28 cellular contexts compared by ENCODE assay signal in the genomic region with DNA sequence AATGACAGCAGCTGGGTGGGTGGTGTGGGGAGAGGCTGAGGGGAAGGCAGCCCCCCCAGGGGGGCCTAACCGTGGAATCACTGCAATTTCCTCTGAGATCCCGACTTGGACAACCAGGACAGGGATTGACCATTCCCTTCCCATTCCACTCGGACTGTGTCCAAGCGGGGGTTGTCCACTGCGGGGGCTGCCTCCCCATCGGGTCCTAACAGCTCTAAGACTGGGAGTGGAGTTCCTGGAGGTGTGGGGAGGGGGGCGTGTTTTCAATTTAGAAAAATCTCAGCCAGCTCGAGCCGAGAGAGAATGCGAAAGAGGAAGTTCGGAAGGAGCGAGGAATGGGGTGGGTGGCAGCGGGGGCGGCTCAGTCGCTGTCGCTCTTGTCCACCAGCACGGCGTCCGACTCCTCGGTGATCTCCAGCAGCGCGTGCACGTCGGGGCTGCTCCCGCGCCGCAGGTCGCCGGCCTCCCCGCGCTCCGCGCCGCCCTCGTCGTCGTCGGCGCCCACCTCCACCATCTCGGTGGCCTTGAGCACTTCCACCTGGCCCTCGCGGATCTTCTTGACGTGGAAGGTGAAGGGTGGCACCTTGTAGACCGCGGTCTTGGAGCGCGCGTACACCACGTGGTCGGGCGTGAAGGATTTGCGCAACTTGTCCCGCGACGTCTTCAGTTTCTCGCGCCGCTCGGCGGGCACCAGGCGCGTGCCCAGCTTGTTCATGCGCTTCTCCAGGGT. TPM values are rescaled to one million over a fixed set of nuclear protein-coding genes. Genes with fewer than 3 reads are reported as not detected.
DNase-seq lines count a peak whose midpoint lies in the region; ATAC-seq, FAIRE-seq and TF ChIP-seq lines count a peak whose summit lies in the region.
"Had no signal": no experiment of that assay in that cellular context is flagged by ENCODE, and none has a peak within 500 bp of the region (broad histone marks: within the 10 kb centered on the region; RNA-seq: fewer than 3 reads in every experiment).

No MANE protein-coding gene starts in this region.

- peaks cover 46% of the 10 kb centered on the region for H3K36me3 Mint-ChIP-seq in MCF 10A (ENCODE audit: insufficient read depth, unreplicated experiment)
- peaks cover 16% of the 10 kb centered on the region for H3K36me3 Mint-ChIP-seq in astrocyte (ENCODE audit: low read depth, unreplicated experiment)
- H3K36me3 Mint-ChIP-seq in activated CD8-positive, alpha-beta T cell treated with anti-CD3 and anti-CD28 coated beads for 36 hours (ENCODE audit: low read depth) = no peaks in the 10 kb centered on the region

- H3K9me3 ChIP-seq in mammary epithelial cell (replicated peaks; ENCODE audit: insufficient read depth, low read length) = no peaks in the 10 kb centered on the region
- H3K9me3 ChIP-seq in astrocyte (ENCODE audit: insufficient read depth, low read depth, low read length) = no peaks in the 10 kb centered on the region
- no peaks in the 10 kb centered on the region for H3K9me3 ChIP-seq in lower lobe of right lung
- no peaks in the 10 kb centered on the region for H3K9me3 ChIP-seq in transverse colon
- H3K9me3 ChIP-seq: BE2C, MG63 had no signal

- BruUV-seq in MCF 10A (replicated peaks; lab: Mats Ljungman, UMichigan) = no TSS peak
- BruUV-seq in mammary epithelial cell (replicated peaks; lab: Mats Ljungman, UMichigan) = no TSS peak

- CTCF ChIA-PET in MCF 10A (lab: Yijun Ruan, JAX) = interaction anchor here (3.4 to 3.6 kb wide), 2 partner anchors 80 to 83 kb away, joined by 13 to 25 read pairs; no protein-coding TSS in a partner anchor
- CTCF ChIA-PET in mammary epithelial cell (lab: Charles Lee; ENCODE audit: low non-redundant PET) = no interaction called here
- CTCF ChIA-PET in activated CD8-positive, alpha-beta T cell treated with anti-CD3 and anti-CD28 coated beads for 36 hours (lab: Charles Lee) = interaction anchor here (1.4 to 32.2 kb wide), 10 partner anchors 12 to 268 kb away, joined by 3 to 968 read pairs (median 9); a partner anchor contains a TSS

- H3K36me3 ChIP-seq in mammary epithelial cell (ENCODE audit: insufficient read depth, low read length) = peaks cover 19% of the 10 kb centered on the region
- H3K36me3 ChIP-seq in astrocyte (ENCODE audit: insufficient read depth, low read length) = peaks cover 25% of the 10 kb centered on the region
- H3K36me3 ChIP-seq in lower lobe of right lung = peaks cover 34% of the 10 kb centered on the region
- no peaks in the 10 kb centered on the region for H3K36me3 ChIP-seq in transverse colon
- H3K36me3 ChIP-seq: BE2C had no signal

- in situ Hi-C loops in mammary epithelial cell (cut with MboI; ENCODE audit: low sequenced_read_pairs in 2 of 2) (loop anchor here (5.0 kb wide), 2 partner anchors 82 to 123 kb away; no protein-coding TSS in a partner anchor), transverse colon (cut with MboI; ENCODE audit: low pct_ligation_motif_present in 1 of 4, low pct_unique_long_range_greater_than_20kb in 1 of 4, low sequenced_read_pairs in 3 of 4) (loop anchor here (5.0 to 25.0 kb wide), 3 partner anchors 80 to 108 kb away; no protein-coding TSS in a partner anchor)

- intact Hi-C loops in MCF 10A (cut with micrococcal nuclease) (no loop called here), mammary epithelial cell (cut with micrococcal nuclease) (loop anchor here (10.0 kb wide), 1 partner anchor 290 kb away; a partner anchor contains a TSS), lower lobe of right lung (cut with DNase I) (loop anchor here (5.0 kb wide), 1 partner anchor 82 kb away; no protein-coding TSS in a partner anchor), transverse colon (cut with DNase I; ENCODE audit: low total_unique reads) (loop anchor here (5.0 kb wide), 1 partner anchor 82 kb away; no protein-coding TSS in a partner anchor)
- intact Hi-C loops in activated CD8-positive, alpha-beta T cell treated with anti-CD3 and anti-CD28 coated beads for 36 hours (cut with micrococcal nuclease) = no loop called here

- TF ChIP-seq CTCF in MCF 10A (IDR thresholded peaks at IDR 0.05; ENCODE audit: unreplicated experiment) = no peak
- no peak for TF ChIP-seq CTCF in mammary epithelial cell (conservative IDR thresholded peaks at IDR 0.05 in 1 of 2, IDR thresholded peaks at IDR 0.05 in 1 of 2; ENCODE audit: extremely low read depth in 1 of 2, insufficient read depth in 1 of 2, low read depth in 1 of 2, low read length in 2 of 2)
- TF ChIP-seq CTCF in astrocyte (IDR thresholded peaks at IDR 0.05; ENCODE audit: insufficient read depth, low read depth, low read length) = no peak
- TF ChIP-seq CTCF in lower lobe of right lung (IDR thresholded peaks at IDR 0.05) = no peak
- no peak for TF ChIP-seq CTCF in transverse colon (IDR thresholded peaks at IDR 0.05)
- no peak for TF ChIP-seq CTCF in activated CD8-positive, alpha-beta T cell treated with anti-CD3 and anti-CD28 coated beads for 36 hours (IDR thresholded peaks at IDR 0.05)

- H4K20me1 ChIP-seq in mammary epithelial cell (ENCODE audit: insufficient read depth, low read length) = peaks cover 8% of the 10 kb centered on the region
- peaks cover 93% of the 10 kb centered on the region for H4K20me1 ChIP-seq in astrocyte (ENCODE audit: insufficient read depth, low read length)

- dilution Hi-C loops in mammary epithelial cell (cut with HindIII; ENCODE audit: low sequenced_read_pairs) = no loop called here

- FAIRE-seq in astrocyte (lab: Jason Lieb, UNC) = no peak
- FAIRE-seq: A204.1, GM12891 had no signal

- peaks cover 17% of the 10 kb centered on the region for H3K4me1 Mint-ChIP-seq in MCF 10A (ENCODE audit: insufficient read depth, unreplicated experiment)
- H3K4me1 Mint-ChIP-seq in astrocyte (ENCODE audit: low read depth, unreplicated experiment) = peaks cover 44% of the 10 kb centered on the region
- peaks cover 35% of the 10 kb centered on the region for H3K4me1 Mint-ChIP-seq in activated CD8-positive, alpha-beta T cell treated with anti-CD3 and anti-CD28 coated beads for 36 hours (ENCODE audit: low read depth)

- H3K4me1 ChIP-seq in mammary epithelial cell (ENCODE audit: insufficient read depth, low read length) (peaks cover 39% of the 10 kb centered on the region), astrocyte (ENCODE audit: insufficient read depth, low read length) (peaks cover 38% of the 10 kb centered on the region), lower lobe of right lung (peaks cover 78% of the 10 kb centered on the region), transverse colon (peaks cover 26 to 66% (median 55%) of the 10 kb centered on the region in 4 donors)
- H3K4me1 ChIP-seq: BE2C had no signal

- H3K27ac Mint-ChIP-seq in MCF 10A (ENCODE audit: low read depth, unreplicated experiment) (peak overlapping the region; percentile 27), astrocyte (ENCODE audit: unreplicated experiment) (no peak overlapping the region)
- H3K27ac Mint-ChIP-seq in activated CD8-positive, alpha-beta T cell treated with anti-CD3 and anti-CD28 coated beads for 36 hours = no peak overlapping the region
- H3K27ac Mint-ChIP-seq: activated CD8-positive, alpha-beta T cell treated with anti-CD3 and anti-CD28 coated beads, Interleukin-2, amount 10 ng/mL, durations not matched to agents 7 days and 5 days; type B pancreatic cell had no signal

- no peak for ATAC-seq in lower lobe of right lung
- no peak for ATAC-seq in activated CD8-positive, alpha-beta T cell treated with anti-CD3 and anti-CD28 coated beads for 36 hours
- ATAC-seq: activated CD8-positive, alpha-beta T cell treated with anti-CD3 and anti-CD28 coated beads, Interleukin-2, amount 10 ng/mL, durations not matched to agents 7 days and 5 days; stimulated activated naive CD8-positive, alpha-beta T cell treated with anti-CD3 and anti-CD28 coated beads, Interleukin-15, Interleukin-2, amounts not matched to agents 100 U/mL and 50 U/mL, for 24 hours had no signal

- POLR2A ChIA-PET in MCF 10A (lab: Yijun Ruan, JAX) = interaction anchor here (1.2 kb wide), 1 partner anchor 16 kb away, joined by 4 read pairs; a partner anchor contains a TSS
- POLR2A ChIA-PET in activated CD8-positive, alpha-beta T cell treated with anti-CD3 and anti-CD28 coated beads for 36 hours (lab: Charles Lee) = interaction anchor here (0.6 to 5.6 kb wide), 4 partner anchors 76 to 129 kb away, joined by 3 to 39 read pairs (median 4); no protein-coding TSS in a partner anchor

- H3K27me3 ChIP-seq in mammary epithelial cell (ENCODE audit: insufficient read depth, low read length) (no peaks in the 10 kb centered on the region), astrocyte (ENCODE audit: insufficient read depth, low read length) (no peaks in the 10 kb centered on the region), lower lobe of right lung (ENCODE audit: low read depth) (no peaks in the 10 kb centered on the region), transverse colon (no peaks in the 10 kb centered on the region)
- H3K27me3 ChIP-seq: BE2C, hepatocyte, MG63 had no signal

- H3K4me3 ChIP-seq in mammary epithelial cell (replicated peaks in 1 of 3; ENCODE audit: insufficient read depth in 1 of 3, low read depth in 2 of 3, low read length in 3 of 3) = no peak overlapping the region
- no peak overlapping the region for H3K4me3 ChIP-seq in astrocyte (ENCODE audit: insufficient read depth, low read depth, low read length)
- no peak overlapping the region for H3K4me3 ChIP-seq in lower lobe of right lung
- H3K4me3 ChIP-seq in transverse colon = no peak overlapping the region
- H3K4me3 ChIP-seq: dorsolateral prefrontal cortex, hepatocyte, lung, MG63 had no signal

- no peaks in the 10 kb centered on the region for H3K27me3 Mint-ChIP-seq in MCF 10A (ENCODE audit: insufficient read depth, unreplicated experiment)
- no peaks in the 10 kb centered on the region for H3K27me3 Mint-ChIP-seq in astrocyte (ENCODE audit: low read depth, unreplicated experiment)
- H3K27me3 Mint-ChIP-seq in activated CD8-positive, alpha-beta T cell treated with anti-CD3 and anti-CD28 coated beads for 36 hours = no peaks in the 10 kb centered on the region

- H3K27ac ChIP-seq in mammary epithelial cell (ENCODE audit: insufficient read depth, low read depth, low read length) = no peak overlapping the region
- no peak overlapping the region for H3K27ac ChIP-seq in astrocyte (ENCODE audit: low read depth, low read length)
- peak overlapping the region; percentile 31 for H3K27ac ChIP-seq in lower lobe of right lung
- peak overlapping the region in 3 of 4 donors; percentile 7 to 90 (median 75) for H3K27ac ChIP-seq in transverse colon
- H3K27ac ChIP-seq: dorsolateral prefrontal cortex had no signal

- no peak for TF ChIP-seq POLR2A in transverse colon (IDR thresholded peaks at IDR 0.05)

- no peaks in the 10 kb centered on the region for H3K9me3 Mint-ChIP-seq in MCF 10A (ENCODE audit: unreplicated experiment)
- no peaks in the 10 kb centered on the region for H3K9me3 Mint-ChIP-seq in astrocyte (ENCODE audit: unreplicated experiment)
- H3K9me3 Mint-ChIP-seq in activated CD8-positive, alpha-beta T cell treated with anti-CD3 and anti-CD28 coated beads for 36 hours = no peaks in the 10 kb centered on the region
- H3K9me3 Mint-ChIP-seq: type B pancreatic cell had no signal

- WGBS in mammary epithelial cell (ENCODE audit: low coverage, missing lambda C conversion rate) = 70% methylated on average over 7 of the region's 63 CpGs
- 90 to 96% methylated on average over 14 to 62 of the region's 63 CpGs for WGBS in transverse colon (ENCODE audit: low coverage in 1 of 2), 2 donors

- H3K79me2 ChIP-seq in mammary epithelial cell (ENCODE audit: insufficient read depth, low read length) = peaks cover 76% of the 10 kb centered on the region
- H3K79me2 ChIP-seq in astrocyte (ENCODE audit: insufficient read depth, low read length) = peaks cover 75% of the 10 kb centered on the region

- H3K4me3 Mint-ChIP-seq in MCF 10A (ENCODE audit: unreplicated experiment) (no peak overlapping the region), astrocyte (ENCODE audit: unreplicated experiment) (peak overlapping the region; percentile 27)
- no peak overlapping the region for H3K4me3 Mint-ChIP-seq in activated CD8-positive, alpha-beta T cell treated with anti-CD3 and anti-CD28 coated beads for 36 hours
- H3K4me3 Mint-ChIP-seq: activated CD8-positive, alpha-beta T cell treated with anti-CD3 and anti-CD28 coated beads, Interleukin-2, amount 10 ng/mL, durations not matched to agents 7 days and 5 days; type B pancreatic cell had no signal

- TF ChIP-seq EP300 in transverse colon (IDR thresholded peaks at IDR 0.05; ENCODE audit: low read depth) = no peak

- DNase-seq in MCF 10A (ENCODE audit: unreplicated experiment) = no peak
- no peak for DNase-seq in mammary epithelial cell
- DNase-seq in astrocyte (ENCODE audit: low read depth) = no peak
- DNase-seq in lower lobe of right lung = no peak
- no peak for DNase-seq in transverse colon
- no peak for DNase-seq in NCI-H1105 treated with DMSO at 0.1 percent for 48 hours (lab: John Stamatoyannopoulos, UW)
- no peak for DNase-seq in activated CD8-positive, alpha-beta T cell treated with anti-CD3 and anti-CD28 coated beads for 36 hours
- no peak for DNase-seq in activated gamma-delta T cell treated with Interleukin-2 at 50 U/mL for 16 hours
- DNase-seq: activated CD4-positive, CD25-positive, alpha-beta regulatory T cell treated with anti-CD3 and anti-CD28 coated beads, Interleukin-2, amount 50 U/mL, for 72 hours; activated CD8-positive, alpha-beta T cell treated with anti-CD3 and anti-CD28 coated beads, Interleukin-2, amount 10 ng/mL, durations not matched to agents 7 days and 5 days; activated naive CD4-positive, alpha-beta T cell; amygdala; BE2C; DMS79; dorsolateral prefrontal cortex; MG63; NCI-H187; NCI-H69; nucleus accumbens; SHP77; stimulated activated CD4-positive, alpha-beta T cell treated with anti-CD3 and anti-CD28 coated beads, Interleukin-4, amount 100 ng/mL, for 4 hours; stimulated activated naive CD8-positive, alpha-beta T cell treated with anti-CD3 and anti-CD28 coated beads, Interleukin-15, Interleukin-2, amounts not matched to agents 100 U/mL and 50 U/mL, for 24 hours; SW 1271 had no signal

- H2AFZ ChIP-seq in mammary epithelial cell (ENCODE audit: low read depth, low read length) = no peak overlapping the region
- no peak overlapping the region for H2AFZ ChIP-seq in astrocyte (ENCODE audit: low read depth, low read length)
- H2AFZ ChIP-seq: hepatocyte had no signal

- H3K4me2 ChIP-seq in mammary epithelial cell (ENCODE audit: insufficient read depth, low read depth, low read length) (no peak overlapping the region), astrocyte (ENCODE audit: low read length) (no peak overlapping the region)
- H3K4me2 ChIP-seq: hepatocyte had no signal

- H3K9ac ChIP-seq in mammary epithelial cell (ENCODE audit: insufficient read depth, low read length) (no peak overlapping the region), astrocyte (ENCODE audit: low read length) (no peak overlapping the region)

RNA-seq across cellular contexts. Expression of a gene that starts 16.2 kb away (rescaled TPM):
- total RNA-seq in MCF 10A (2022) (89.2 and 115 TPM in 2 replicates), mammary epithelial cell (100 to 1,000 TPM in 1 of 2 donors, 10 to 100 TPM in 1; 94.3 to 191 TPM), astrocyte (145 and 154 TPM in 2 replicates), lower lobe of right lung (278 TPM), transverse colon (100 to 1,000 TPM; 110 to 156 (median 130) TPM)
- 51.3 TPM for polyA plus RNA-seq in mammary epithelial cell
- polyA minus RNA-seq in mammary epithelial cell = 115 TPM
- total RNA-seq in activated CD8-positive, alpha-beta T cell treated with anti-CD3 and anti-CD28 coated beads for 36 hours = 100 to 1,000 TPM; 276 to 286 TPM

RNA-seq across cellular contexts. Expression of a gene that starts 18.6 kb away (rescaled TPM):
- 137 and 143 TPM in 2 replicates for total RNA-seq in MCF 10A (2022)
- total RNA-seq in mammary epithelial cell = 100 to 1,000 TPM; 354 to 592 TPM
- polyA plus RNA-seq in mammary epithelial cell = 249 TPM
- 304 TPM for polyA minus RNA-seq in mammary epithelial cell
- 602 and 644 TPM in 2 replicates for total RNA-seq in astrocyte
- 269 TPM for total RNA-seq in lower lobe of right lung
- 100 to 1,000 TPM in 1 of 4 donors, 10 to 100 TPM in 3; 53.7 to 135 (median 69.2) TPM for total RNA-seq in transverse colon
- 1 to 10 TPM; 1.8 to 2.0 TPM for total RNA-seq in activated CD8-positive, alpha-beta T cell treated with anti-CD3 and anti-CD28 coated beads for 36 hours

RNA-seq across cellular contexts. Expression of a gene that starts 54.2 kb away (rescaled TPM):
- 56.0 and 60.5 TPM in 2 replicates for total RNA-seq in MCF 10A (2022)
- 100 to 1,000 TPM in 1 of 2 donors, 10 to 100 TPM in 1; 57.0 to 102 TPM for total RNA-seq in mammary epithelial cell
- 31.5 TPM for polyA plus RNA-seq in mammary epithelial cell
- polyA minus RNA-seq in mammary epithelial cell = 149 TPM
- total RNA-seq in astrocyte = 75.8 and 78.6 TPM in 2 replicates
- total RNA-seq in lower lobe of right lung = 107 TPM
- 100 to 1,000 TPM in 2 of 4 donors, 10 to 100 TPM in 2; 91.8 to 313 (median 115) TPM for total RNA-seq in transverse colon
- total RNA-seq in activated CD8-positive, alpha-beta T cell treated with anti-CD3 and anti-CD28 coated beads for 36 hours = 1 to 10 TPM; 5.8 to 7.1 TPM

Comparison
In these comparisons a context has a peak if more than half of its experiments do, and no peak if none do; other contexts are left out.
1. intact Hi-C loops: an anchor here in mammary epithelial cell (10.0 kb wide), lower lobe of right lung (5.0 kb wide) and transverse colon (5.0 kb wide); none called in MCF 10A and activated CD8-positive, alpha-beta T cell treated with anti-CD3 and anti-CD28 coated beads for 36 hours.
2. H3K27ac ChIP-seq: peak in lower lobe of right lung (single experiment) and transverse colon (3 of 4); none in mammary epithelial cell (single experiment) and astrocyte (single experiment).
3. RNA of a gene that starts 18.6 kb away (total RNA-seq): 602 to 644 TPM in astrocyte, 354 to 592 TPM in mammary epithelial cell, 269 TPM in lower lobe of right lung (single experiment), 137 to 143 TPM in MCF 10A and 53.7 to 135 TPM in transverse colon; 1.8 to 2.0 TPM in activated CD8-positive, alpha-beta T cell treated with anti-CD3 and anti-CD28 coated beads for 36 hours; every median in the first group is over 10 times any median in the second.